ENCODE assay signal across 20 cellular contexts in genomic region chr18:57073516-57074187, GRCh38.
DNase-seq lines count a peak whose midpoint lies in the region; TF ChIP-seq lines count a peak whose summit lies in the region.
"Had no signal": no experiment of that assay in that cellular context is flagged by ENCODE, and none has a peak within 500 bp of the region (broad histone marks: within the 10 kb centered on the region; RNA-seq: fewer than 3 reads in every experiment).

No MANE protein-coding gene starts in this region.

- H3K27me3 ChIP-seq in OCI-LY3 (ENCODE audit: low read depth, low read length): peaks cover 60% of the 10 kb centered on the region

- DNase-seq in SKM-1 treated with dmso at 0.1 percent for 144 hours (lab: John Stamatoyannopoulos, UW; ENCODE audit: unreplicated experiment): peak; percentile 4
- no peak for DNase-seq in SKM-1 (lab: John Stamatoyannopoulos, UW; ENCODE audit: unreplicated experiment)
- DNase-seq in MV-4-11 (lab: John Stamatoyannopoulos, UW): peak; percentile 95
- DNase-seq in activated effector memory CD4-positive, alpha-beta T cell treated with Interleukin-2 at 50 U/mL for 16 hours: no peak
- DNase-seq in inferior parietal cortex (ENCODE audit: extremely low spot score): no peak
- no peak for DNase-seq in nephron progenitor cell
- no peak for DNase-seq in activated T-cell treated with anti-CD3 and anti-CD28 coated beads for 4 hours
- DNase-seq: DMS79 treated with DMSO at 0.1 percent for 48 hours, NCI-H1105 treated with DMSO at 0.1 percent for 48 hours, NCI-H1694, NCI-H2081 treated with DMSO at 0.1 percent for 48 hours, NCI-H446 treated with DMSO at 0.1 percent for 48 hours, NCI-H69, PC-9 had no signal

- H3K36me3 ChIP-seq in OCI-LY3 (replicated peaks; ENCODE audit: low read depth, low read length): no peaks in the 10 kb centered on the region

- H3K4me2 ChIP-seq in OCI-LY3 (ENCODE audit: low read length): peak overlapping the region; percentile 52
- H3K4me2 ChIP-seq: KMS-11, PC-9 had no signal

- no peaks in the 10 kb centered on the region for H4K20me1 ChIP-seq in OCI-LY3 (ENCODE audit: insufficient read depth, low read length)

- TF ChIP-seq CTCF in OCI-LY3 (IDR thresholded peaks at IDR 0.05; ENCODE audit: low read depth, low read length) (no peak), nephron progenitor cell (IDR thresholded peaks at IDR 0.05) (no peak)

- no peak overlapping the region for H3K4me3 Mint-ChIP-seq in nephron progenitor cell
- H3K4me3 Mint-ChIP-seq: B cell; T-helper 2 cell treated with Interferon-gamma antibody and Interleukin-4, amounts not matched to agents 5 μg/mL and 100 μg/mL, for 36 hours had no signal

- H3K4me1 ChIP-seq in OCI-LY3 (ENCODE audit: low read length): peaks cover 43% of the 10 kb centered on the region

- H3K4me1 Mint-ChIP-seq in nephron progenitor cell: peaks cover 39% of the 10 kb centered on the region

- H3K27ac ChIP-seq in OCI-LY3 (ENCODE audit: low read length): no peak overlapping the region
- H3K27ac ChIP-seq: 22Rv1, KMS-11, PC-9, RWPE1 had no signal

- no peaks in the 10 kb centered on the region for H3K36me3 Mint-ChIP-seq in nephron progenitor cell (ENCODE audit: low read depth)

- no peak overlapping the region for H3K27ac Mint-ChIP-seq in nephron progenitor cell
- H3K27ac Mint-ChIP-seq: B cell; T-helper 2 cell treated with Interferon-gamma antibody and Interleukin-4, amounts not matched to agents 5 μg/mL and 100 μg/mL, for 36 hours had no signal

- peaks cover 8% of the 10 kb centered on the region for H3K27me3 Mint-ChIP-seq in nephron progenitor cell (ENCODE audit: low read depth, poor library complexity)

- H2AFZ ChIP-seq in OCI-LY3 (ENCODE audit: low read depth, low read length): no peak overlapping the region
- H2AFZ ChIP-seq: PC-9 had no signal

- peak overlapping the region; percentile 38 for H3K4me3 ChIP-seq in OCI-LY3 (ENCODE audit: low read length)
- H3K4me3 ChIP-seq: PC-9 had no signal

- H3K9me3 Mint-ChIP-seq in nephron progenitor cell: no peaks in the 10 kb centered on the region
- H3K9me3 Mint-ChIP-seq: T-helper 2 cell treated with Interferon-gamma antibody and Interleukin-4, amounts not matched to agents 5 μg/mL and 100 μg/mL, for 36 hours had no signal

- no peaks in the 10 kb centered on the region for H3K79me2 ChIP-seq in OCI-LY3 (ENCODE audit: low read length)

- H3K9me3 ChIP-seq in OCI-LY3 (ENCODE audit: insufficient read depth, low read length): no peaks in the 10 kb centered on the region

- H3K9ac ChIP-seq in OCI-LY3 (ENCODE audit: low read length): no peak overlapping the region
- H3K9ac ChIP-seq: KMS-11 had no signal

Comparison
In these comparisons a context has a peak if more than half of its experiments do, and no peak if none do; other contexts are left out.
1. DNase-seq: peak in SKM-1 treated with dmso at 0.1 percent for 144 hours (single experiment) and MV-4-11 (single experiment); none in SKM-1 (single experiment), activated effector memory CD4-positive, alpha-beta T cell treated with Interleukin-2 at 50 U/mL for 16 hours (single experiment), inferior parietal cortex (single experiment), nephron progenitor cell (single experiment) and activated T-cell treated with anti-CD3 and anti-CD28 coated beads for 4 hours (single experiment).